ENCODE assay signal across 8 cellular contexts in genomic region chr15:38454687-38455071, GRCh38. TPM values are rescaled to one million over a fixed set of nuclear protein-coding genes. Genes with fewer than 3 reads are reported as not detected.
DNase-seq lines count a peak whose midpoint lies in the region; ATAC-seq, FAIRE-seq and TF ChIP-seq lines count a peak whose summit lies in the region.

No MANE protein-coding gene starts in this region.

- H3K27ac ChIP-seq in PC-3 (ENCODE audit: low read length), result no peak overlapping the region
- H3K27ac ChIP-seq in endothelial cell of umbilical vein (ENCODE audit: insufficient read depth, low read depth, low read length), result peak overlapping the region; percentile 75

- H3K79me2 ChIP-seq in PC-3 (ENCODE audit: low read length) (peaks cover 58% of the 10 kb centered on the region), endothelial cell of umbilical vein (ENCODE audit: control insufficient read depth, insufficient read depth, low read length) (peaks cover 54% of the 10 kb centered on the region)

- H3K4me2 ChIP-seq in PC-3 (ENCODE audit: low read length) (peak overlapping the region; percentile 85), endothelial cell of umbilical vein (ENCODE audit: insufficient read depth, low read length) (peak overlapping the region; percentile 98)

- H3K9ac ChIP-seq in PC-3 (ENCODE audit: low read length) (peak overlapping the region; percentile 96), endothelial cell of umbilical vein (replicated peaks; ENCODE audit: extremely low read depth, insufficient read depth, low read length) (peak overlapping the region; percentile 91)

- dilution Hi-C loops in endothelial cell of umbilical vein (cut with MboI; ENCODE audit: extremely low pct_ligation_motif_present, low sequenced_read_pairs), result no loop called here

- BruUV-seq in PC-3 (replicated peaks; lab: Mats Ljungman, UMichigan) (no TSS peak), endothelial cell of umbilical vein (replicated peaks; lab: Mats Ljungman, UMichigan) (no TSS peak)

- FAIRE-seq in endothelial cell of umbilical vein (lab: Jason Lieb, UNC), result no peak

- CTCF ChIA-PET in PC-3 (lab: Charles Lee), result interaction anchor here (2.2 kb wide), 1 partner anchor 14 kb away, joined by 17 read pairs; no protein-coding TSS in a partner anchor
- CTCF ChIA-PET in endothelial cell of umbilical vein (lab: Charles Lee), result interaction anchor here (0.7 to 2.5 kb wide), 13 partner anchors 9 to 458 kb away, joined by 3 to 26 read pairs (median 8); no protein-coding TSS in a partner anchor

- H3F3A ChIP-seq in PC-3 (ENCODE audit: low read length, unreplicated experiment), result no peaks in the 10 kb centered on the region

- peaks cover 6% of the 10 kb centered on the region; the same call in 1 of the 2 replicates for H3K36me3 ChIP-seq in PC-3 (ENCODE audit: low read depth, low read length)
- no peaks in the 10 kb centered on the region for H3K36me3 ChIP-seq in endothelial cell of umbilical vein (ENCODE audit: control insufficient read depth in 2 of 2, extremely low read depth in 1 of 2, insufficient read depth in 2 of 2, low read length in 2 of 2)
- no peaks in the 10 kb centered on the region for H3K36me3 ChIP-seq in neuron (ENCODE audit: insufficient read depth, low read length)

- H2AFZ ChIP-seq in PC-3 (ENCODE audit: low read length) (peak overlapping the region; percentile 99; the same call in 1 of the 2 replicates), endothelial cell of umbilical vein (ENCODE audit: low read depth, low read length) (peak overlapping the region; percentile 95), neuron (ENCODE audit: low read depth, low read length) (peak overlapping the region; percentile 79)

- no peak for TF ChIP-seq CTCF in PC-3 (conservative IDR thresholded peaks at IDR 0.05; ENCODE audit: low read depth, low read length)
- no peak for TF ChIP-seq CTCF in endothelial cell of umbilical vein (IDR thresholded peaks at IDR 0.05; ENCODE audit: extremely low read depth in 1 of 2, insufficient read depth in 1 of 2, low read depth in 1 of 2, low read length in 2 of 2)

- no peaks in the 10 kb centered on the region for H3K9me1 ChIP-seq in endothelial cell of umbilical vein (replicated peaks; ENCODE audit: control insufficient read depth, extremely low read depth, insufficient read depth, low read length)

- H3K4me3 ChIP-seq in PC-3 (ENCODE audit: low read length), result peak overlapping the region; percentile 98
- peak overlapping the region; percentile 54 to 96 (median 83) for H3K4me3 ChIP-seq in endothelial cell of umbilical vein (replicated peaks in 1 of 3; ENCODE audit: insufficient read depth in 1 of 3, low read depth in 1 of 3, low read length in 3 of 3)
- H3K4me3 ChIP-seq in neuron (ENCODE audit: low read length), result peak overlapping the region; percentile 72

- no peaks in the 10 kb centered on the region for H3K9me3 ChIP-seq in PC-3 (ENCODE audit: low read length)
- H3K9me3 ChIP-seq in endothelial cell of umbilical vein (replicated peaks; ENCODE audit: control insufficient read depth, insufficient read depth, low read length), result no peaks in the 10 kb centered on the region
- H3K9me3 ChIP-seq in neuron (ENCODE audit: low read length), result no peaks in the 10 kb centered on the region

- TF ChIP-seq POLR2A in endothelial cell of umbilical vein (IDR thresholded peaks at IDR 0.05; ENCODE audit: low read depth, low read length), result no peak

- no peaks in the 10 kb centered on the region for H3K9me2 ChIP-seq in PC-3 (replicated peaks; ENCODE audit: low read length)

- peaks cover 4% of the 10 kb centered on the region; the same call in 1 of the 2 replicates for H3K27me3 ChIP-seq in PC-3 (ENCODE audit: low read length)
- H3K27me3 ChIP-seq in endothelial cell of umbilical vein (ENCODE audit: control insufficient read depth in 2 of 2, insufficient read depth in 2 of 2, low read length in 2 of 2), result peaks cover 0 to 13% of the 10 kb centered on the region in 2 experiments
- H3K27me3 ChIP-seq in neuron (ENCODE audit: insufficient read depth, low read length), result no peaks in the 10 kb centered on the region

- ATAC-seq in GM18861 (IDR thresholded peaks at IDR 0.05; ENCODE audit: unreplicated experiment) (peak; percentile 10), PC-3 (peak; percentile 20), HG03097 (IDR thresholded peaks at IDR 0.05; ENCODE audit: low FRiP score, unreplicated experiment) (no peak)

- DNase-seq in PC-3 (no peak), endothelial cell of umbilical vein (ENCODE audit: low read depth, low spot score) (no peak), NCI-H1694 treated with DMSO at 0.1 percent for 48 hours (lab: John Stamatoyannopoulos, UW) (no peak), HCEC 1CT (no peak)
- DNase-seq in activated CD4-positive, alpha-beta T cell treated with anti-CD3 and anti-CD28 coated beads, Interleukin-2, amount 50 U/mL, for 48 hours, result no peak

- H3K4me1 ChIP-seq in PC-3 (ENCODE audit: insufficient read depth, low read length) (peaks cover 15% of the 10 kb centered on the region), endothelial cell of umbilical vein (ENCODE audit: control insufficient read depth, extremely low read depth, insufficient read depth, low read length) (peaks cover 9% of the 10 kb centered on the region), neuron (ENCODE audit: insufficient read depth, low read length) (peaks cover 11% of the 10 kb centered on the region)

- POLR2A ChIA-PET in PC-3 (lab: Charles Lee; ENCODE audit: unreplicated experiment) (interaction anchor here (0.6 to 0.8 kb wide), 2 partner anchors 19 to 692 kb away, joined by 4 to 6 read pairs; no protein-coding TSS in a partner anchor), endothelial cell of umbilical vein (lab: Charles Lee) (no interaction called here)

- intact Hi-C loops in PC-3 (cut with micrococcal nuclease), result no loop called here
- intact Hi-C loops in endothelial cell of umbilical vein (cut with micrococcal nuclease), result no loop called here

- H4K20me1 ChIP-seq in PC-3 (ENCODE audit: low read length), result peaks cover 36% of the 10 kb centered on the region; the same call in 1 of the 2 replicates
- no peaks in the 10 kb centered on the region for H4K20me1 ChIP-seq in endothelial cell of umbilical vein (replicated peaks; ENCODE audit: control insufficient read depth, extremely low read depth, insufficient read depth, low read length)

TF ChIP-seq in endothelial cell of umbilical vein, 7 proteins besides CTCF, POLR2A, EP300 and RAD21:
- no peak for TF ChIP-seq MYC (IDR thresholded peaks at IDR 0.05; ENCODE audit: low read depth, low read length)
- no peak for TF ChIP-seq EZH2 (IDR thresholded peaks at IDR 0.05; ENCODE audit: borderline replicate concordance, low read depth, low read length, severe bottlenecking)
- TF ChIP-seq POLR2AphosphoS5 (IDR thresholded peaks at IDR 0.05; ENCODE audit: insufficient read depth, low read depth, low read length), result no peak
- TF ChIP-seq FOS (IDR thresholded peaks at IDR 0.05; ENCODE audit: borderline replicate concordance, insufficient read depth, low read length), result no peak
- TF ChIP-seq GATA2 (IDR thresholded peaks at IDR 0.05; ENCODE audit: insufficient read depth, insufficient read length, low read depth, low read length), result no peak

RNA-seq across cellular contexts. Expression of gene FAM98B, which starts 0.8 kb away (rescaled TPM):
- 7.8 and 21.1 TPM in 2 replicates for total RNA-seq in PC-3 (2014; rRNA removed)
- total RNA-seq in endothelial cell of umbilical vein, result 22.3 and 33.1 TPM in 2 replicates
- 2.1 and 4.2 TPM in 2 replicates for polyA plus RNA-seq in endothelial cell of umbilical vein
- polyA plus RNA-seq in endothelial cell of umbilical vein (2011; cell fraction: cytosol; rRNA removed), result 6.4 and 6.6 TPM in 2 replicates
- polyA plus RNA-seq in endothelial cell of umbilical vein (2011; cell fraction: nucleus; rRNA removed), result 3.0 and 5.0 TPM in 2 replicates
- 18.4 and 26.5 TPM in 2 replicates for polyA plus RNA-seq in endothelial cell of umbilical vein (2012)
- 5.3 and 5.4 TPM in 2 replicates for polyA minus RNA-seq in endothelial cell of umbilical vein
- 2.9 TPM for polyA minus RNA-seq in endothelial cell of umbilical vein (2011; cell fraction: cytosol; rRNA and poly(A)+ RNA removed)
- polyA minus RNA-seq in endothelial cell of umbilical vein (2011; cell fraction: nucleus; rRNA and poly(A)+ RNA removed), result 14.4 and 22.1 TPM in 2 replicates
